13 cellular contexts compared by ENCODE assay signal in the genomic region with DNA sequence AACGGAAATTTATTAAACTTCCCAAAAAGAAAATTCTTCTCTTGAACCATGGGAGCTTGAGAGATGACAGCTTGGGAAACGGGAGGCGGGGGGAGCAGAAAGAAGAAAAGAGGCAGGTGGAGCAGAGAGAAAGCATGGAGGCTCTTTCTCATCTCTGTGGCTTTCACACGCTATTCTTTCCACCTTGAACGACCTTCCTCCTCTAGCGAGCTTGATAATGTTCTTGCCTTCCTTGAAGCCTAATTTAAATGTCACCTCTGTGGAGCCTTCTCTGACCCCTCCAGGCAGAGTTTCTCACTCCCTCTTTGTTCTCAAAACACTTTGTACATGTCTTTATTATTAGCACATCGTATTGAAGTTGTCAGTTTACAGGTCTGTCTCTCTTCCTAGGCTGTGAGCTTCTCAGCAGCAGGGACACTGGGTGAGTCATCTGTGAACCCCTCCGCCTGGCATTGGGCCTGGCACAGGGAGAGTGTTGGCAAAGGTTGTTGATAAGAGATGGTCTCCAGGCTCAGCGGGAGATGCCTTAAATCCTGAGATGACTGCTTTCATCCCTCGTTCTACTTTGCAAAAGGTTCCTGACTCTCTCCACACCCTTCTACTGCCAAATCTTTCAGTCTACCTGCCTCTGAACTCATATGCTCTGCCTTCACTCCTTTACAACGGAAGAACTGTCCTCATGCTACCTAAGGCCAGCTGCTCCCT. TPM values are rescaled to one million over a fixed set of nuclear protein-coding genes. Genes with fewer than 3 reads are reported as not detected.
A peak's percentile ranks its signal among the peaks of the same experiment; 100 is the strongest.
DNase-seq lines count a peak whose midpoint lies in the region; ATAC-seq and TF ChIP-seq lines count a peak whose summit lies in the region.
"Had no signal": no experiment of that assay in that cellular context is flagged by ENCODE, and none has a peak within 500 bp of the region (broad histone marks: within the 10 kb centered on the region; RNA-seq: fewer than 3 reads in every experiment).

No MANE protein-coding gene starts in this region.

- H3K27me3 ChIP-seq in DOHH2 (ENCODE audit: control insufficient read depth, low read length) (no peaks in the 10 kb centered on the region), body of pancreas (no peaks in the 10 kb centered on the region), colonic mucosa (no peaks in the 10 kb centered on the region)

- H3K4me3 ChIP-seq in DOHH2 (ENCODE audit: low read length) = peak overlapping the region; percentile 35
- H3K4me3 ChIP-seq in body of pancreas = no peak overlapping the region
- H3K4me3 ChIP-seq in colonic mucosa = no peak overlapping the region
- H3K4me3 ChIP-seq: tibial artery had no signal

- no peaks in the 10 kb centered on the region for H3K79me2 ChIP-seq in DOHH2 (ENCODE audit: control insufficient read depth, low read length)

- peaks cover 11% of the 10 kb centered on the region; the same call in 1 of the 2 replicates for H3K9me3 ChIP-seq in DOHH2 (ENCODE audit: control insufficient read depth, insufficient read depth, low read length)
- no peaks in the 10 kb centered on the region for H3K9me3 ChIP-seq in body of pancreas
- no peaks in the 10 kb centered on the region for H3K9me3 ChIP-seq in colonic mucosa
- H3K9me3 ChIP-seq: tibial artery had no signal

- peak; percentile 68 for DNase-seq in NCI-H226
- DNase-seq in body of pancreas = peak; percentile 28 to 70 (median 53)
- peak; percentile 49 for DNase-seq in mucosa of gallbladder (ENCODE audit: low spot score)
- no peak for DNase-seq in activated CD4-positive, alpha-beta T cell treated with anti-CD3 and anti-CD28 coated beads for 1 hour
- DNase-seq in colonic mucosa = no peak
- no peak for DNase-seq in stimulated activated naive CD4-positive, alpha-beta T cell treated with Interleukin-2 at 50 U/mL for 16 hours (lab: John Stamatoyannopoulos, UW)
- no peak for DNase-seq in dedifferentiated amniotic fluid mesenchymal stem cell (ENCODE audit: extremely low spot score)
- DNase-seq: activated CD8-positive, alpha-beta T cell treated with anti-CD3 and anti-CD28 coated beads, Interleukin-2, amount 10 ng/mL, durations not matched to agents 7 days and 5 days; activated naive CD8-positive, alpha-beta T cell treated with anti-CD3 and anti-CD28 coated beads, Interleukin-2, amount 10 ng/mL, durations not matched to agents 7 days and 5 days; GOT3; retina; tibial artery had no signal

- no peak overlapping the region for H3K27ac ChIP-seq in DOHH2 (ENCODE audit: low read depth, low read length)
- H3K27ac ChIP-seq in body of pancreas = no peak overlapping the region
- no peak overlapping the region for H3K27ac ChIP-seq in colonic mucosa
- H3K27ac ChIP-seq: tibial artery had no signal

- H3K9me2 ChIP-seq in DOHH2 (replicated peaks; ENCODE audit: control insufficient read depth, low read length) = no peaks in the 10 kb centered on the region

- H3K9ac ChIP-seq in colonic mucosa (ENCODE audit: low read depth in 2 of 2, low read length in 2 of 2) = no peak overlapping the region

- ATAC-seq in body of pancreas = peak; percentile 69
- ATAC-seq: activated CD8-positive, alpha-beta T cell treated with anti-CD3 and anti-CD28 coated beads, Interleukin-2, amount 10 ng/mL, durations not matched to agents 7 days and 5 days had no signal

- H3K4me1 ChIP-seq in DOHH2 (ENCODE audit: control insufficient read depth, low read length) (peaks cover 36% of the 10 kb centered on the region), body of pancreas (peaks cover 10% of the 10 kb centered on the region), colonic mucosa (no peaks in the 10 kb centered on the region)
- H3K4me1 ChIP-seq: tibial artery had no signal

- intact Hi-C loops in body of pancreas (cut with DNase I) (no loop called here), colonic mucosa (cut with DNase I) (no loop called here)

- H3K36me3 ChIP-seq in DOHH2 (ENCODE audit: control insufficient read depth, low read length) (no peaks in the 10 kb centered on the region), body of pancreas (replicated peaks in 1 of 2; ENCODE audit: insufficient read depth in 1 of 2, low read depth in 2 of 2) (no peaks in the 10 kb centered on the region), colonic mucosa (no peaks in the 10 kb centered on the region)
- H3K36me3 ChIP-seq: tibial artery had no signal

- TF ChIP-seq POLR2A in body of pancreas (IDR thresholded peaks at IDR 0.05) = no peak

- TF ChIP-seq CTCF in DOHH2 (IDR thresholded peaks at IDR 0.05; ENCODE audit: low read depth, low read length, poor library complexity, severe bottlenecking) (no peak), body of pancreas (IDR thresholded peaks at IDR 0.05) (no peak), colonic mucosa (IDR thresholded peaks at IDR 0.05) (no peak)

- H4K20me1 ChIP-seq in DOHH2 (ENCODE audit: control insufficient read depth, insufficient read depth, low read depth, low read length) = no peaks in the 10 kb centered on the region

- H3F3A ChIP-seq in DOHH2 (ENCODE audit: control insufficient read depth, insufficient read depth) = peaks cover 6% of the 10 kb centered on the region; the same call in 1 of the 2 replicates

- peak overlapping the region; percentile 54 for H3K4me2 ChIP-seq in DOHH2 (ENCODE audit: low read length)

- 22 to 33% methylated on average over 11 of the region's 11 CpGs for WGBS in body of pancreas, 2 donors

RNA-seq across cellular contexts. Expression of gene STRBP, which starts 14.1 kb away (rescaled TPM):
- total RNA-seq in body of pancreas (10 to 100 TPM; 11.5 to 13.5 TPM), mucosa of gallbladder (37.2 TPM), colonic mucosa (10 to 100 TPM; 37.5 to 53.5 TPM)

Comparison
In these comparisons a context has a peak if more than half of its experiments do, and no peak if none do; other contexts are left out.
1. DNase-seq: peak in NCI-H226 (single experiment), body of pancreas (4 of 4) and mucosa of gallbladder (single experiment); none in activated CD4-positive, alpha-beta T cell treated with anti-CD3 and anti-CD28 coated beads for 1 hour (single experiment), colonic mucosa (single experiment), stimulated activated naive CD4-positive, alpha-beta T cell treated with Interleukin-2 at 50 U/mL for 16 hours (single experiment) and dedifferentiated amniotic fluid mesenchymal stem cell (single experiment).